Comparison of ENCODE assay signal across 25 cellular contexts in the genomic region with DNA sequence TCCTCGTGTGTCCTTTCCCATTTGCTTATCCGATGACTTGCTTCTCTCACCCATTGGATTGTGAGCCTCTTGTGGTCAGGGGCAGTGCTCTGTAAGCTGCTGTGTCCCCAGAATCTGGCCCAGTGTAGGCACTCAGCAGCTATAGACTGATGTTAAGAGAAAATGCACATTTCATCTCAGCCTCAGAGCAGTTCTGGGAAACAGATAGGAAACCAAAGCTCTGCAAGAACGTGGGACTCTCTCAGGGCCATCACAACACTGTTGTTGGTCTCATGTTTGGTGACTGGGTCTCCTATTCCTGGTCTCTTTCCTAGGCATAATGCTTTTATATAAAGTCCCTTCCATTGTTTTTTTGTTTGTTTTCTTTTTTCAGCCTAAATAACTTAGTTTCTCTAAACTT.
"Had no signal": no experiment of that assay in that cellular context is flagged by ENCODE, and none has a peak within 500 bp of the region (broad histone marks: within the 10 kb centered on the region; RNA-seq: fewer than 3 reads in every experiment).

No MANE protein-coding gene starts in this region.

- DNase-seq: cortex of kidney; effector memory CD8-positive, alpha-beta T cell; erythroblast; esophagus squamous epithelium; foreskin melanocyte; hypothalamus; kidney; mesenchymal stem cell; mucosa of descending colon; naive B cell; right lobe of liver; small intestine; stimulated activated CD4-positive, alpha-beta T cell treated with anti-CD3 and anti-CD28 coated beads, Interleukin-12 subunit alpha, Interleukin-12 subunit beta, amount 100 ng/mL, for 4 hours; stimulated activated CD4-positive, alpha-beta T cell treated with anti-CD3 and anti-CD28 coated beads, Interleukin-1b, Interleukin-23, amount 100 ng/mL, for 48 hours; stimulated activated CD4-positive, alpha-beta T cell treated with anti-CD3 and anti-CD28 coated beads, Interleukin-4, amount 100 ng/mL, for 1 hour; stimulated activated CD8-positive, alpha-beta memory T cell treated with anti-CD3 and anti-CD28 coated beads, Interleukin-4, amount 100 ng/mL, for 48 hours; stimulated activated naive CD4-positive, alpha-beta T cell treated with Interleukin-2 at 50 U/mL for 16 hours; stomach; thyroid gland had no signal

- H3K27me3 Mint-ChIP-seq: effector memory CD8-positive, alpha-beta T cell; naive B cell; natural killer cell treated with Interleukin-12 subunit alpha and Interleukin-12 subunit beta and Interleukin-15 and Interleukin-18, amount 100 ng/mL, for 72 hours; progenitor cell of endocrine pancreas had no signal

- H3K9me3 ChIP-seq: esophagus squamous epithelium, mucosa of descending colon, right lobe of liver, stomach, thyroid gland, vagina had no signal

- H3K27me3 ChIP-seq: esophagus squamous epithelium, neural progenitor cell, right lobe of liver, stomach, thyroid gland, vagina had no signal

- H3K9me3 Mint-ChIP-seq: effector memory CD8-positive, alpha-beta T cell; mesothelial cell of epicardium; naive B cell; natural killer cell treated with Interleukin-12 subunit alpha and Interleukin-12 subunit beta and Interleukin-15 and Interleukin-18, amount 100 ng/mL, for 72 hours; neural progenitor cell had no signal

- H3K27ac ChIP-seq: esophagus squamous epithelium, neural progenitor cell, parathyroid adenoma, right lobe of liver, stomach, thyroid gland, vagina had no signal

- H3K27ac Mint-ChIP-seq: effector memory CD8-positive, alpha-beta T cell; mesothelial cell of epicardium; naive B cell; natural killer cell treated with Interleukin-12 subunit alpha and Interleukin-12 subunit beta and Interleukin-15 and Interleukin-18, amount 100 ng/mL, for 72 hours; neural progenitor cell; progenitor cell of endocrine pancreas had no signal

- H3K4me3 Mint-ChIP-seq: effector memory CD8-positive, alpha-beta T cell; mesothelial cell of epicardium; naive B cell; natural killer cell treated with Interleukin-12 subunit alpha and Interleukin-12 subunit beta and Interleukin-15 and Interleukin-18, amount 100 ng/mL, for 72 hours; neural progenitor cell had no signal

- H3K36me3 ChIP-seq: esophagus squamous epithelium, neural progenitor cell, right lobe of liver, stomach, thyroid gland, vagina had no signal

- H3K4me3 ChIP-seq: esophagus squamous epithelium, mucosa of descending colon, neural progenitor cell, right lobe of liver, stomach, thyroid gland, vagina had no signal

- H3K4me1 ChIP-seq: esophagus squamous epithelium, neural progenitor cell, vagina had no signal

- H3K4me1 Mint-ChIP-seq: naive B cell had no signal

- H3K36me3 Mint-ChIP-seq: mesothelial cell of epicardium; naive B cell; natural killer cell treated with Interleukin-12 subunit alpha and Interleukin-12 subunit beta and Interleukin-15 and Interleukin-18, amount 100 ng/mL, for 72 hours had no signal
